ENCODE assay signal across 1 cellular context in genomic region chr2:231409773-231410172, GRCh38.
TF ChIP-seq lines count a peak whose summit lies in the region.

No MANE protein-coding gene starts in this region.

TF ChIP-seq in IMR-90, 13 proteins besides CTCF, POLR2A, EP300 and RAD21 (continued from another document):
- TF ChIP-seq ELK1 (IDR thresholded peaks at IDR 0.05; ENCODE audit: borderline replicate concordance, low read depth, low read length) (no peak), SMC3 (IDR thresholded peaks at IDR 0.05; ENCODE audit: low read depth, low read length) (no peak), MXI1 (IDR thresholded peaks at IDR 0.05; ENCODE audit: borderline replicate concordance, low read depth, low read length) (no peak)
